ENCODE assay signal across 8 cellular contexts in genomic region chr11:83071641-83072591, GRCh38. TPM values are rescaled to one million over a fixed set of nuclear protein-coding genes. Genes with fewer than 3 reads are reported as not detected.
DNase-seq lines count a peak whose midpoint lies in the region; ATAC-seq and TF ChIP-seq lines count a peak whose summit lies in the region.

Gene RAB30, minus strand, starts transcription at chr11:83071897. Its CDS starts 74,581 bp downstream, at chr11:82997316.

- WGBS in ovary, 3 donors: 0 to 1% (median 0%) methylated on average over 43 of the region's 43 CpGs
- 1% methylated on average over 35 to 43 of the region's 43 CpGs for WGBS in thyroid gland, 2 donors

- H3K27ac ChIP-seq in ovary (peak within 1 kb of the TSS; percentile 80 to 90), thyroid gland (peak within 1 kb of the TSS; percentile 71 to 94 (median 93))

- intact Hi-C loops in Right ventricle myocardium inferior (cut with DNase I): loop anchor here (1.0 to 10.0 kb wide), 7 partner anchors 37 to 214 kb away; partner anchors contain the start of genes ANKRD42, CCDC90B, DDIAS and PCF11
- intact Hi-C loops in ovary (cut with DNase I): loop anchor here in 3 of 4 donors (2.0 to 10.0 kb wide), 6 partner anchors 35 to 171 kb away; partner anchors contain the start of genes PCF11 (in 2 of the 3), DDIAS (in 1 of the 3) and PRCP (in 1 of the 3)
- intact Hi-C loops in thyroid gland (cut with DNase I): loop anchor here (10.0 kb wide), 2 partner anchors 83 to 167 kb away; partner anchors contain the start of genes DDIAS, PCF11 and PRCP

- H3K4me1 ChIP-seq in ovary (ENCODE audit: insufficient read depth): peaks cover 8% of the 10 kb centered on the region
- peaks cover 29 to 38% of the 10 kb centered on the region in 2 donors for H3K4me1 ChIP-seq in thyroid gland

- H3K27me3 Mint-ChIP-seq in activated naive CD8-positive, alpha-beta T cell treated with anti-CD3 and anti-CD28 coated beads, Interleukin-2, amount 10 ng/mL, durations not matched to agents 7 days and 5 days: no peaks in the 10 kb centered on the region

- peak; percentile 8 for TF ChIP-seq CTCF in GM10266 (IDR thresholded peaks at IDR 0.05; ENCODE audit: control insufficient read depth, insufficient read depth, low read depth, missing control alignments)
- peak in 1 of 3 donors; percentile 17 for TF ChIP-seq CTCF in ovary (IDR thresholded peaks at IDR 0.05)
- TF ChIP-seq CTCF in thyroid gland (IDR thresholded peaks at IDR 0.05): no peak

- H3K27me3 ChIP-seq in ovary (no peaks in the 10 kb centered on the region), thyroid gland (no peaks in the 10 kb centered on the region)

- H3K4me3 Mint-ChIP-seq in activated naive CD8-positive, alpha-beta T cell treated with anti-CD3 and anti-CD28 coated beads, Interleukin-2, amount 10 ng/mL, durations not matched to agents 7 days and 5 days: no peak within 1 kb of the TSS

- no peak within 1 kb of the TSS for H3K27ac Mint-ChIP-seq in activated naive CD8-positive, alpha-beta T cell treated with anti-CD3 and anti-CD28 coated beads, Interleukin-2, amount 10 ng/mL, durations not matched to agents 7 days and 5 days

- POLR2A ChIA-PET in activated naive CD8-positive, alpha-beta T cell treated with anti-CD3 and anti-CD28 coated beads, Interleukin-2, amount 10 ng/mL, durations not matched to agents 7 days and 5 days (lab: Charles Lee): interaction anchor here (0.6 to 6.4 kb wide), 11 partner anchors 9 to 171 kb away, joined by 3 to 56 read pairs (median 4); partner anchors contain the start of genes PCF11 and PRCP

- peaks cover 22% of the 10 kb centered on the region for H3K36me3 Mint-ChIP-seq in activated naive CD8-positive, alpha-beta T cell treated with anti-CD3 and anti-CD28 coated beads, Interleukin-2, amount 10 ng/mL, durations not matched to agents 7 days and 5 days

- no peaks in the 10 kb centered on the region for H3K9me3 Mint-ChIP-seq in activated naive CD8-positive, alpha-beta T cell treated with anti-CD3 and anti-CD28 coated beads, Interleukin-2, amount 10 ng/mL, durations not matched to agents 7 days and 5 days

- H3K4me3 ChIP-seq in ovary: peak within 1 kb of the TSS; percentile 57
- peak within 1 kb of the TSS; percentile 38 to 66 (median 56) for H3K4me3 ChIP-seq in thyroid gland (replicated peaks in 1 of 3)

- TF ChIP-seq POLR2A in ovary (IDR thresholded peaks at IDR 0.05): peak; percentile 98
- peak; percentile 86 to 99 for TF ChIP-seq POLR2A in thyroid gland (IDR thresholded peaks at IDR 0.05)

- H3K9me3 ChIP-seq in ovary (no peaks in the 10 kb centered on the region), thyroid gland (no peaks in the 10 kb centered on the region)

- peak; percentile 97 for ATAC-seq in HG02623 (IDR thresholded peaks at IDR 0.05; ENCODE audit: unreplicated experiment)
- ATAC-seq in SK-N-SH treated with all-trans-retinoic acid at 6 μM for 48 hours: peak; percentile 94
- peak; percentile 98 for ATAC-seq in activated naive CD8-positive, alpha-beta T cell treated with anti-CD3 and anti-CD28 coated beads, Interleukin-2, amount 10 ng/mL, durations not matched to agents 7 days and 5 days (ENCODE audit: low read depth)
- ATAC-seq in Right ventricle myocardium inferior: peak; percentile 99

- TF ChIP-seq EP300 in ovary (IDR thresholded peaks at IDR 0.05): peak; percentile 30

- DNase-seq in GM10266 (ENCODE audit: extremely low spot score): peak; percentile 88
- peak; percentile 100 for DNase-seq in NCI-H1092 treated with DMSO at 0.1 percent for 48 hours (lab: John Stamatoyannopoulos, UW)
- DNase-seq in activated naive CD8-positive, alpha-beta T cell treated with anti-CD3 and anti-CD28 coated beads, Interleukin-2, amount 10 ng/mL, durations not matched to agents 7 days and 5 days: peak; percentile 84
- DNase-seq in Right ventricle myocardium inferior (ENCODE audit: missing footprints): peak; percentile 95
- peak; percentile 92 to 98 (median 95) for DNase-seq in ovary
- DNase-seq in thyroid gland: peak; percentile 98

- H3K36me3 ChIP-seq in ovary: no peaks in the 10 kb centered on the region
- no peaks in the 10 kb centered on the region for H3K36me3 ChIP-seq in thyroid gland

- H3K4me1 Mint-ChIP-seq in activated naive CD8-positive, alpha-beta T cell treated with anti-CD3 and anti-CD28 coated beads, Interleukin-2, amount 10 ng/mL, durations not matched to agents 7 days and 5 days: peaks cover 34% of the 10 kb centered on the region

TF ChIP-seq in SK-N-SH treated with all-trans-retinoic acid at 6 μM for 48 hours, 23 proteins besides CTCF, POLR2A, EP300 and RAD21:
- TF ChIP-seq TSHZ2 (CRISPR knock-in tag; IDR thresholded peaks at IDR 0.05): 0 out of 2 replicates have a peak, but pooled peaks have one; percentile 26
- 0 out of 2 replicates have a peak, but pooled peaks have one; percentile 29 for TF ChIP-seq ZFP3 (CRISPR knock-in tag; IDR thresholded peaks at IDR 0.05)
- TF ChIP-seq CREB5 (CRISPR knock-in tag; IDR thresholded peaks at IDR 0.05; ENCODE audit: low read depth): no peak; the same call in 1 of the 2 replicates
- 0 out of 2 replicates have a peak, but pooled peaks have one; percentile 36 for TF ChIP-seq CSDC2 (CRISPR knock-in tag; IDR thresholded peaks at IDR 0.05)
- 0 out of 2 replicates have a peak, but pooled peaks have one; percentile 81 for TF ChIP-seq GLIS3 (CRISPR knock-in tag; IDR thresholded peaks at IDR 0.05)

RNA-seq across cellular contexts. Expression of gene RAB30, which starts in this region (rescaled TPM):
- 10 to 100 TPM; 11.9 to 14.3 TPM for total RNA-seq in activated naive CD8-positive, alpha-beta T cell treated with anti-CD3 and anti-CD28 coated beads, Interleukin-2, amount 10 ng/mL, durations not matched to agents 7 days and 5 days
- total RNA-seq in Right ventricle myocardium inferior (28.2 TPM), ovary (10 to 100 TPM in 6 of 7 donors, 1 to 10 TPM in 1; 9.0 to 30.4 (median 22.7) TPM), thyroid gland (10 to 100 TPM; 12.0 to 30.0 (median 22.8) TPM)
- 10 to 100 TPM in 1 of 2 donors, 1 to 10 TPM in 1; 6.8 to 27.4 TPM for polyA plus RNA-seq in ovary

Comparison
In these comparisons a context has a peak if more than half of its experiments do, and no peak if none do; other contexts are left out.
1. Peak in every context shown above with its lines: DNase-seq, ATAC-seq, H3K4me3 ChIP-seq and H3K27ac ChIP-seq.